In genomic region chr9:128250839-128251558, GRCh38 we compare ENCODE assay signal across 1 cellular context.
TF ChIP-seq lines count a peak whose summit lies in the region.

No MANE protein-coding gene starts in this region.

TF ChIP-seq in HepG2, 621 proteins besides CTCF, POLR2A, EP300 and RAD21:
- TF ChIP-seq TRIM22 (IDR thresholded peaks at IDR 0.05) (no peak), ZFP36 (IDR thresholded peaks at IDR 0.05; ENCODE audit: borderline replicate concordance, low read depth, low read length, partially characterized antibody) (no peak), ZNF546 (CRISPR knock-in tag; conservative IDR thresholded peaks at IDR 0.05) (no peak), ZSCAN31 (CRISPR knock-in tag; IDR thresholded peaks at IDR 0.05; ENCODE audit: low read depth) (no peak), ATF4 (CRISPR knock-in tag; IDR thresholded peaks at IDR 0.05) (no peak), ZNF431 (CRISPR knock-in tag; IDR thresholded peaks at IDR 0.05; ENCODE audit: borderline replicate concordance, low read depth) (no peak), AHDC1 (CRISPR knock-in tag; IDR thresholded peaks at IDR 0.05; ENCODE audit: borderline replicate concordance) (no peak), MTF2 (CRISPR knock-in tag; IDR thresholded peaks at IDR 0.05; ENCODE audit: borderline replicate concordance) (no peak), SALL2 (CRISPR knock-in tag; IDR thresholded peaks at IDR 0.05) (no peak), ZNF430 (CRISPR knock-in tag; IDR thresholded peaks at IDR 0.05) (no peak), REPIN1 (CRISPR knock-in tag; IDR thresholded peaks at IDR 0.05; ENCODE audit: borderline replicate concordance, low read depth) (no peak), U2AF2 (IDR thresholded peaks at IDR 0.05; ENCODE audit: low read depth, low read length) (no peak), THRA (CRISPR knock-in tag; IDR thresholded peaks at IDR 0.05; ENCODE audit: borderline replicate concordance) (no peak), ZNF761 (CRISPR knock-in tag; conservative IDR thresholded peaks at IDR 0.05) (no peak), HIC2 (CRISPR knock-in tag; IDR thresholded peaks at IDR 0.05; ENCODE audit: low read depth) (no peak)
